8 cellular contexts compared by ENCODE assay signal in genomic region chr13:21476893-21477472, GRCh38. TPM values are rescaled to one million over a fixed set of nuclear protein-coding genes. Genes with fewer than 3 reads are reported as not detected.
DNase-seq lines count a peak whose midpoint lies in the region; ATAC-seq, FAIRE-seq and TF ChIP-seq lines count a peak whose summit lies in the region.

No MANE protein-coding gene starts in this region.

- POLR2A ChIA-PET in CD4-positive, alpha-beta memory T cell (lab: Charles Lee; ENCODE audit: partially characterized antibody), result interaction anchor here (1.5 to 2.6 kb wide), 2 partner anchors 19 to 180 kb away, joined by 8 to 14 read pairs; partner anchors contain the start of gene ZDHHC20
- POLR2A ChIA-PET in PC-9 (lab: Charles Lee; ENCODE audit: unreplicated experiment), result no interaction called here
- POLR2A ChIA-PET in naive thymus-derived CD4-positive, alpha-beta T cell (lab: Charles Lee), result interaction anchor here (0.5 to 1.6 kb wide), 4 partner anchors 18 to 672 kb away, joined by 3 to 6 read pairs (median 4); partner anchors contain the start of gene ZDHHC20

- H3K79me2 ChIP-seq in PC-9 (ENCODE audit: low read depth), result no peaks in the 10 kb centered on the region

- peaks cover 0 to 3% (median 0%) of the 10 kb centered on the region in 8 donors for H3K9me3 Mint-ChIP-seq in CD4-positive, alpha-beta memory T cell
- H3K9me3 Mint-ChIP-seq in naive thymus-derived CD4-positive, alpha-beta T cell, result peaks cover 0 to 4% (median 0%) of the 10 kb centered on the region in 11 donors
- no peaks in the 10 kb centered on the region for H3K9me3 Mint-ChIP-seq in stimulated activated effector memory CD8-positive, alpha-beta T cell treated with anti-CD3 and anti-CD28 coated beads, Interleukin-12 subunit alpha, Interleukin-12 subunit beta, amount 100 ng/mL, for 72 hours

- DNase-seq in CD4-positive, alpha-beta memory T cell, result peak; percentile 67 to 75 (median 70)
- DNase-seq in HTR-8/SVneo (ENCODE audit: insufficient read length, low spot score) (peak; percentile 38), PC-9 (peak; percentile 64 to 69), fibroblast of peridontal ligament (ENCODE audit: extremely low read depth) (peak; percentile 82)
- peak; percentile 86 to 87 for DNase-seq in activated T-cell treated with anti-CD3 and anti-CD28 coated beads, Interleukin-2, amount 50 U/mL, for 48 hours
- DNase-seq in naive thymus-derived CD4-positive, alpha-beta T cell, result peak; percentile 59 to 82 (median 65)
- peak; percentile 82 to 93 for DNase-seq in stimulated activated effector memory CD8-positive, alpha-beta T cell treated with anti-CD3 and anti-CD28 coated beads, Interleukin-12 subunit alpha, Interleukin-12 subunit beta, amount 100 ng/mL, for 72 hours (ENCODE audit: low spot score in 2 of 2)

- peak; percentile 91 for TF ChIP-seq CTCF in PC-9 (conservative IDR thresholded peaks at IDR 0.05)

- no TSS peak for BruUV-seq in PC-9 (replicated peaks; lab: Mats Ljungman, UMichigan)

- peaks cover 7 to 15% (median 10%) of the 10 kb centered on the region in 4 donors for H3K4me1 Mint-ChIP-seq in CD4-positive, alpha-beta memory T cell
- H3K4me1 Mint-ChIP-seq in naive thymus-derived CD4-positive, alpha-beta T cell, result peaks cover 7 to 17% (median 11%) of the 10 kb centered on the region in 7 donors
- H3K4me1 Mint-ChIP-seq in stimulated activated effector memory CD8-positive, alpha-beta T cell treated with anti-CD3 and anti-CD28 coated beads, Interleukin-12 subunit alpha, Interleukin-12 subunit beta, amount 100 ng/mL, for 72 hours, result peaks cover 18% of the 10 kb centered on the region

- peak overlapping the region; percentile 75 to 86 (median 83) for H3K4me3 Mint-ChIP-seq in CD4-positive, alpha-beta memory T cell
- peak overlapping the region; percentile 74 to 87 (median 82) for H3K4me3 Mint-ChIP-seq in naive thymus-derived CD4-positive, alpha-beta T cell
- H3K4me3 Mint-ChIP-seq in stimulated activated effector memory CD8-positive, alpha-beta T cell treated with anti-CD3 and anti-CD28 coated beads, Interleukin-12 subunit alpha, Interleukin-12 subunit beta, amount 100 ng/mL, for 72 hours, result peak overlapping the region; percentile 64

- no peaks in the 10 kb centered on the region for H3K9me2 ChIP-seq in PC-9 (ENCODE audit: insufficient read depth)

- H3K4me1 ChIP-seq in CD4-positive, alpha-beta memory T cell (ENCODE audit: insufficient read depth, low read length), result peaks cover 15% of the 10 kb centered on the region
- peaks cover 29% of the 10 kb centered on the region for H3K4me1 ChIP-seq in PC-9 (replicated peaks; ENCODE audit: insufficient read depth)
- no peaks in the 10 kb centered on the region for H3K4me1 ChIP-seq in naive thymus-derived CD4-positive, alpha-beta T cell (ENCODE audit: control insufficient read depth in 2 of 2, insufficient read depth in 2 of 2, low read length in 2 of 2)

- no peaks in the 10 kb centered on the region for H3K27me3 ChIP-seq in CD4-positive, alpha-beta memory T cell (ENCODE audit: insufficient read depth, low read length)
- H3K27me3 ChIP-seq in PC-9 (ENCODE audit: insufficient read depth, low read depth), result no peaks in the 10 kb centered on the region
- no peaks in the 10 kb centered on the region for H3K27me3 ChIP-seq in naive thymus-derived CD4-positive, alpha-beta T cell (ENCODE audit: control insufficient read depth in 2 of 2, insufficient read depth in 2 of 2, low read length in 2 of 2)

- no peak overlapping the region for H2AFZ ChIP-seq in PC-9

- H3K27ac ChIP-seq in CD4-positive, alpha-beta memory T cell (ENCODE audit: low read depth, low read length), result no peak overlapping the region
- H3K27ac ChIP-seq in PC-9, result no peak overlapping the region
- peak overlapping the region; percentile 24 for H3K27ac ChIP-seq in naive thymus-derived CD4-positive, alpha-beta T cell (ENCODE audit: low read depth, low read length)

- peak overlapping the region; percentile 30 for H3K4me2 ChIP-seq in PC-9

- H4K20me1 ChIP-seq in PC-9 (ENCODE audit: insufficient read depth), result no peaks in the 10 kb centered on the region

- no peaks in the 10 kb centered on the region for H3K9me3 ChIP-seq in CD4-positive, alpha-beta memory T cell (ENCODE audit: control insufficient read depth in 1 of 2, low read length in 2 of 2)
- no peaks in the 10 kb centered on the region for H3K9me3 ChIP-seq in PC-9 (ENCODE audit: insufficient read depth, low read depth)
- no peaks in the 10 kb centered on the region for H3K9me3 ChIP-seq in naive thymus-derived CD4-positive, alpha-beta T cell (ENCODE audit: control insufficient read depth in 2 of 3, low read length in 3 of 3)

- FAIRE-seq in HTR-8/SVneo (lab: Jason Lieb, UNC), result no peak

- CTCF ChIA-PET in CD4-positive, alpha-beta memory T cell (lab: Charles Lee; ENCODE audit: partially characterized antibody), result interaction anchor here (0.6 to 12.2 kb wide), 67 partner anchors 9 to 984 kb away, joined by 3 to 235 read pairs (median 5); partner anchors contain the start of genes MRPL57, SKA3, XPO4 and ZDHHC20
- CTCF ChIA-PET in PC-9 (lab: Charles Lee), result interaction anchor here (1.2 kb wide), 1 partner anchor 180 kb away, joined by 8 read pairs; no protein-coding TSS in a partner anchor
- CTCF ChIA-PET in naive thymus-derived CD4-positive, alpha-beta T cell (lab: Charles Lee), result interaction anchor here (0.6 to 7.0 kb wide), 22 partner anchors 9 to 1430 kb away, joined by 3 to 71 read pairs (median 4); partner anchors contain the start of genes MRPL57, SKA3 and ZDHHC20

- H3K36me3 Mint-ChIP-seq in CD4-positive, alpha-beta memory T cell, result no peaks in the 10 kb centered on the region
- peaks cover 0 to under 1% (median 0%) of the 10 kb centered on the region in 5 donors for H3K36me3 Mint-ChIP-seq in naive thymus-derived CD4-positive, alpha-beta T cell
- peaks cover 5% of the 10 kb centered on the region for H3K36me3 Mint-ChIP-seq in stimulated activated effector memory CD8-positive, alpha-beta T cell treated with anti-CD3 and anti-CD28 coated beads, Interleukin-12 subunit alpha, Interleukin-12 subunit beta, amount 100 ng/mL, for 72 hours

- no peaks in the 10 kb centered on the region for H3K36me3 ChIP-seq in CD4-positive, alpha-beta memory T cell (ENCODE audit: insufficient read depth, low read length)
- no peaks in the 10 kb centered on the region for H3K36me3 ChIP-seq in PC-9 (ENCODE audit: low read depth)
- no peaks in the 10 kb centered on the region for H3K36me3 ChIP-seq in naive thymus-derived CD4-positive, alpha-beta T cell (ENCODE audit: control insufficient read depth in 2 of 3, insufficient read depth in 3 of 3, low read length in 3 of 3)

- peaks cover 5% of the 10 kb centered on the region; the same call in 1 of the 2 replicates for H3F3A ChIP-seq in PC-9 (ENCODE audit: insufficient read depth, low read depth)

- H3K27ac Mint-ChIP-seq in CD4-positive, alpha-beta memory T cell, result peak overlapping the region in 6 of 7 donors; percentile 2 to 76 (median 42)
- peak overlapping the region in 8 of 9 donors; percentile 22 to 86 (median 58) for H3K27ac Mint-ChIP-seq in naive thymus-derived CD4-positive, alpha-beta T cell
- H3K27ac Mint-ChIP-seq in stimulated activated effector memory CD8-positive, alpha-beta T cell treated with anti-CD3 and anti-CD28 coated beads, Interleukin-12 subunit alpha, Interleukin-12 subunit beta, amount 100 ng/mL, for 72 hours, result peak overlapping the region; percentile 74

- peaks cover 0 to 2% of the 10 kb centered on the region in 2 donors for H3K27me3 Mint-ChIP-seq in CD4-positive, alpha-beta memory T cell
- H3K27me3 Mint-ChIP-seq in naive thymus-derived CD4-positive, alpha-beta T cell, result peaks cover 0 to 5% (median 0%) of the 10 kb centered on the region in 5 donors

- peak; percentile 90 for ATAC-seq in GM19395 (IDR thresholded peaks at IDR 0.05; ENCODE audit: unreplicated experiment)
- peak; percentile 94 for ATAC-seq in naive thymus-derived CD4-positive, alpha-beta T cell
- peak; percentile 88 for ATAC-seq in stimulated activated effector memory CD8-positive, alpha-beta T cell treated with anti-CD3 and anti-CD28 coated beads, Interleukin-12 subunit alpha, Interleukin-12 subunit beta, amount 100 ng/mL, for 72 hours

- peak overlapping the region in 1 of 2 donors; percentile 42 for H3K4me3 ChIP-seq in CD4-positive, alpha-beta memory T cell (ENCODE audit: low read length in 2 of 2)
- H3K4me3 ChIP-seq in PC-9, result no peak overlapping the region
- peak overlapping the region; percentile 50 for H3K4me3 ChIP-seq in naive thymus-derived CD4-positive, alpha-beta T cell (ENCODE audit: low read length)

- intact Hi-C loops in CD4-positive, alpha-beta memory T cell (cut with micrococcal nuclease), result loop anchor here (2.0 to 5.0 kb wide), 2 partner anchors 18 to 300 kb away; partner anchors contain the start of genes MRPL57, SKA3 and ZDHHC20
- intact Hi-C loops in PC-9 (cut with micrococcal nuclease; ENCODE audit: unreplicated experiment), result loop anchor here (5.0 kb wide), 1 partner anchor 980 kb away; no protein-coding TSS in a partner anchor
- intact Hi-C loops in naive thymus-derived CD4-positive, alpha-beta T cell (cut with micrococcal nuclease), result loop anchor here (1.0 to 10.0 kb wide), 7 partner anchors 18 to 1295 kb away; partner anchors contain the start of genes MRPL57 (in 2 of the 2), SKA3 (in 2 of the 2), ZDHHC20 (in 2 of the 2) and MICU2 (in 1 of the 2)

RNA-seq across cellular contexts. Expression of gene ZDHHC20, which starts 17.9 kb away (rescaled TPM):
- total RNA-seq in CD4-positive, alpha-beta memory T cell, result 10 to 100 TPM; 69.5 to 72.3 TPM
- 10 to 100 TPM; 29.4 to 34.2 TPM for polyA plus RNA-seq in CD4-positive, alpha-beta memory T cell
- total RNA-seq in PC-9 (2021), result 31.9 and 47.5 TPM in 2 replicates
- total RNA-seq in naive thymus-derived CD4-positive, alpha-beta T cell, result 10 to 100 TPM; 60.8 to 89.9 (median 71.7) TPM
- 10 to 100 TPM; 36.8 to 38.3 TPM for polyA plus RNA-seq in naive thymus-derived CD4-positive, alpha-beta T cell
